ENCODE assay signal across 8 cellular contexts in the genomic region with DNA sequence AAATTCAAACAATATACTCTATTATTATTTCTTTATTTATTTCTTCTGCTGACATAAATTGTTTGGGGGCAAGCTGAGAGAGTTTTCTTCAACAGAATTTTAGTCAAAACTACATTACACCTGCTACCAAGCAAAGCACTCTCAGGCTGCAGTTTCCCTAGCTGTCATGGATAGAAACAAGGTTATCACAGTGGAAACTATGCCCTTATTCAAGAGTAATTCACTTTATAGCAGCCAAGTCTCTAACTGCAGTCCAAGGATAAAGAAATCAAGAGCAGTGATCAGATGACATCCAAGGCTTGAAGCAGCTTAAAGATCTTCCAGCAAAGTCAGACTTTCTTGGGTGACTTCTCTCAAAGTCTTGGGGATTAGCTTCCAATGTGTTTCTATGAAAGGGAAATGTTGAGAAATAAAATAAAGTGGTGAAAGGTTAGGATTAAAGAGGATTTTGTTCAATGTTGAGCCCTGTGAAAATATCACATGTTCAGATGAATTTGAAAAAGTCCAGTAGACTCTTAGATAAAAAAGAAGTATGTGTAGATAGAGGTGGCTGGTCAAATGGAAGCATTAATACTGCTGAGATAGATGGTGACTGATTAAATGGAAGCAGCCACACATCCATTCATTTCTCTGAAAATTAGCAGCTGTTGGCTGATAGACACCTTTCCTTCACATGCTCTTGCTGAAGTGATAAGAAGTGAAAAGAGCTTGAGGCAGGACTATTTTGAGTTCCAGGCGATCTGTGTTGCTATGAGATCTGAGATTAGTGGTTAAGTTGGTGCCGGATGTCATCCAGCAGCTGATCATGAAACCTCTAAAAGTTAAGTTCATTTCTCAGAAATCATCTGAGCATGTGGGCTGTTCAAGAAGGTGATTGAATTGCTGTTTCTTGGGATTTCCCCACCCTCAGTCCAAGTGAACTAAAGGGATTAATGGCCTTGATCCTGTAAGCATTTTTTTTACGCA.
DNase-seq lines count a peak whose midpoint lies in the region; ATAC-seq and TF ChIP-seq lines count a peak whose summit lies in the region.

No MANE protein-coding gene starts in this region.

- H3K27ac Mint-ChIP-seq in T-helper 1 cell treated with Interleukin-12 subunit alpha and Interleukin-12 subunit beta and Interleukin-4 antibody, amounts not matched to agents 30 μg/mL and 1 μg/mL, for 36 hours = peak overlapping the region; percentile 82

- H3K4me1 ChIP-seq in aorta (ENCODE audit: control insufficient read depth in 1 of 2, insufficient read depth in 2 of 2, low read length in 2 of 2) = no peaks in the 10 kb centered on the region

- 87 to 94% methylated on average over 3 of the region's 3 CpGs for WGBS in aorta, 2 donors

- POLR2A ChIA-PET in RWPE1 (lab: Yijun Ruan, JAX; ENCODE audit: low non-redundant PET) (no interaction called here), HEK293T (lab: Yijun Ruan, JAX) (interaction anchor here (1.6 kb wide), 1 partner anchor 258 kb away, joined by 4 read pairs; the partner anchor contains the start of gene BTG1)

- peaks cover 6% of the 10 kb centered on the region for H3K36me3 Mint-ChIP-seq in T-helper 1 cell treated with Interleukin-12 subunit alpha and Interleukin-12 subunit beta and Interleukin-4 antibody, amounts not matched to agents 30 μg/mL and 1 μg/mL, for 36 hours (ENCODE audit: low read depth)

- peaks cover 76% of the 10 kb centered on the region for H3K4me1 Mint-ChIP-seq in T-helper 1 cell treated with Interleukin-12 subunit alpha and Interleukin-12 subunit beta and Interleukin-4 antibody, amounts not matched to agents 30 μg/mL and 1 μg/mL, for 36 hours (ENCODE audit: low read depth)

- TF ChIP-seq CTCF in epithelial cell of proximal tubule (conservative IDR thresholded peaks at IDR 0.05; ENCODE audit: low read depth, low read length) (no peak), RWPE1 (conservative IDR thresholded peaks at IDR 0.05; ENCODE audit: low read depth) (no peak)

- H3K27me3 ChIP-seq in aorta (ENCODE audit: control insufficient read depth in 1 of 2, insufficient read depth in 2 of 2, low read length in 1 of 2) = no peaks in the 10 kb centered on the region

- H3K4me3 Mint-ChIP-seq in T-helper 1 cell treated with Interleukin-12 subunit alpha and Interleukin-12 subunit beta and Interleukin-4 antibody, amounts not matched to agents 30 μg/mL and 1 μg/mL, for 36 hours = peak overlapping the region; percentile 47

- H3K9me3 Mint-ChIP-seq in T-helper 1 cell treated with Interleukin-12 subunit alpha and Interleukin-12 subunit beta and Interleukin-4 antibody, amounts not matched to agents 30 μg/mL and 1 μg/mL, for 36 hours = no peaks in the 10 kb centered on the region

- ATAC-seq in GM18858 (IDR thresholded peaks at IDR 0.05; ENCODE audit: unreplicated experiment) (peak; percentile 89), HG02852 (IDR thresholded peaks at IDR 0.05; ENCODE audit: unreplicated experiment) (peak; percentile 87), aorta (ENCODE audit: low FRiP score) (no peak)

- H3K9me3 ChIP-seq in aorta (ENCODE audit: control insufficient read depth, low read length) = peaks cover 2% of the 10 kb centered on the region

- DNase-seq in epithelial cell of proximal tubule (ENCODE audit: low read depth) (peak; percentile 53), UCSD-AML1 (lab: John Stamatoyannopoulos, UW; ENCODE audit: unreplicated experiment) (no peak), aorta (no peak), RWPE1 (ENCODE audit: low spot score) (no peak), HEK293T (ENCODE audit: extremely low spot score) (no peak)

- no peak overlapping the region for H3K4me3 ChIP-seq in epithelial cell of proximal tubule (ENCODE audit: low read depth, low read length)
- H3K4me3 ChIP-seq in aorta (ENCODE audit: low read length in 2 of 2) = no peak overlapping the region

- H3K27me3 Mint-ChIP-seq in T-helper 1 cell treated with Interleukin-12 subunit alpha and Interleukin-12 subunit beta and Interleukin-4 antibody, amounts not matched to agents 30 μg/mL and 1 μg/mL, for 36 hours (ENCODE audit: low read depth) = no peaks in the 10 kb centered on the region

- intact Hi-C loops in aorta (cut with DNase I) = no loop called here

- H3K27ac ChIP-seq in aorta (ENCODE audit: low read depth in 1 of 2, low read length in 2 of 2) (no peak overlapping the region), RWPE1 (no peak overlapping the region)

- H3K36me3 ChIP-seq in aorta (ENCODE audit: control insufficient read depth in 1 of 2, insufficient read depth in 2 of 2, low read length in 1 of 2) = no peaks in the 10 kb centered on the region

- CTCF ChIA-PET in RWPE1 (lab: Yijun Ruan, JAX) (interaction anchor here (0.5 to 0.7 kb wide), 2 partner anchors 169 to 1677 kb away, joined by 3 read pairs; no protein-coding TSS in a partner anchor), HEK293T (lab: Yijun Ruan, JAX) (interaction anchor here (0.6 kb wide), 1 partner anchor 20 kb away, joined by 3 read pairs; no protein-coding TSS in a partner anchor)

TF ChIP-seq in HEK293T, 16 proteins besides CTCF, POLR2A, EP300 and RAD21:
- no peak for TF ChIP-seq HDGF (IDR thresholded peaks at IDR 0.05; ENCODE audit: borderline replicate concordance)
- no peak for TF ChIP-seq ARNT (IDR thresholded peaks at IDR 0.05)
- TF ChIP-seq, protein P1, sequence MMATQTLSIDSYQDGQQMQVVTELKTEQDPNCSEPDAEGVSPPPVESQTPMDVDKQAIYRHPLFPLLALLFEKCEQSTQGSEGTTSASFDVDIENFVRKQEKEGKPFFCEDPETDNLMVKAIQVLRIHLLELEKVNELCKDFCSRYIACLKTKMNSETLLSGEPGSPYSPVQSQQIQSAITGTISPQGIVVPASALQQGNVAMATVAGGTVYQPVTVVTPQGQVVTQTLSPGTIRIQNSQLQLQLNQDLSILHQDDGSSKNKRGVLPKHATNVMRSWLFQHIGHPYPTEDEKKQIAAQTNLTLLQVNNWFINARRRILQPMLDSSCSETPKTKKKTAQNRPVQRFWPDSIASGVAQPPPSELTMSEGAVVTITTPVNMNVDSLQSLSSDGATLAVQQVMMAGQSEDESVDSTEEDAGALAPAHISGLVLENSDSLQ (IDR thresholded peaks at IDR 0.05) = no peak
- TF ChIP-seq TARDBP (IDR thresholded peaks at IDR 0.05) = no peak
- no peak for TF ChIP-seq BHLHE40 (IDR thresholded peaks at IDR 0.05; ENCODE audit: borderline replicate concordance)
TF ChIP-seq in HEK293T: peak in this region for 0.
